Comparison of ENCODE assay signal across 1 cellular context in the genomic region with DNA sequence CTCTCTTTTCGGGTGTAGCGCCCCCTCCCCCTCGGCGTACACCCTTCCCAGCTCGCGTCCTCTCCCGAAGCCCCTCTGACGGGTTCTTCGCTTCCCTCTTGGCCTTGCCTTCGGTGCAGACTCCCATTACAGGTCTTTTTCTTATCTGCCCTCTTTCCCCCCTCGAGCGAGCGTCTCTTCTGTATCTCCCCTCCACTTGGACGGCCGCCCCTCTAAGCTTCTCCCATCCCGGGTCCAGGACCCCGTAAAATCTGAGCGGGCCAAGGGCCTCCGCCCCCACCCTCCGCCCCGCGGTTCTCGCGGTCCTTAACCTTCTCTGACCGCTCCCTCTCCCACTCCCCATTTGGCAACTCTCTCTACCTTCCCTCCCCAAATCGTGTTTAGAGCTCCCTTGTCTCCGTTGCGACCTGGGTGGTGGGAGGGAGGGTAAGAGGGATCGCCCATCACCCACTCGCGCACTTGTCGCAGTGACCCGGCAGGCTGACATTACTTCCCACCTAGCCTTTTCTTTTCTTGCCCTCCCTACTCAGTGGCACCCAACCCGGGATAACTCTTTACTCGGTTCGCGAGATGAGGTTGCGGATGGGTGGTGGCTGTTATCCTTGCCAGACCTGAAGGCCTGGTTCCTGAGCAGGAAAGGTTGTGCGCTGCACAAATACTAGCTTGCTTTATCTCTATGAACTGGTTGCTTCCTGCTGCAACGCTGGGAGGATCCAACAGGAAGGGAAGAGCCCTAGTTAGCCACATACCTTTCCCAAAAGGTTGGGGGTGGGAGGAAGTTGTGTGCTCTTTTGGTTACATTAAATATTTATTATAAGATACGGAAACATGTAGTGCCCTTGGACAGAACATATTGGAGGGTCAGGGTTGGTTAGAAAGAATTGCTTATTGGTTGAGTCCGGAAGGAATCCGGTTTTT.
TF ChIP-seq lines count a peak whose summit lies in the region.

No MANE protein-coding gene starts in this region.

TF ChIP-seq in HepG2, 621 proteins besides CTCF, POLR2A, EP300 and RAD21 (continued from another document and continues in another):
- TF ChIP-seq HOXA7 (CRISPR knock-in tag; IDR thresholded peaks at IDR 0.05) (0 out of 2 replicates have a peak, but pooled peaks have one; percentile 64), ZFYVE20 (CRISPR knock-in tag; IDR thresholded peaks at IDR 0.05; ENCODE audit: borderline replicate concordance, low read depth) (no peak), RXRB (CRISPR knock-in tag; IDR thresholded peaks at IDR 0.05; ENCODE audit: borderline replicate concordance) (0 out of 2 replicates have a peak, but pooled peaks have one; percentile 9), ZNF850 (CRISPR knock-in tag; conservative IDR thresholded peaks at IDR 0.05) (no peak), RBM39 (IDR thresholded peaks at IDR 0.05; ENCODE audit: low read depth, low read length, poor library complexity, severe bottlenecking) (peak; percentile 43), ZFP36 (IDR thresholded peaks at IDR 0.05; ENCODE audit: borderline replicate concordance, low read depth, low read length, partially characterized antibody) (no peak), TSC22D2 (CRISPR knock-in tag; IDR thresholded peaks at IDR 0.05; ENCODE audit: borderline replicate concordance) (no peak), SRY (CRISPR knock-in tag; IDR thresholded peaks at IDR 0.05) (peak; percentile 41; the same call in 1 of the 2 replicates), STAG1 (CRISPR knock-in tag; IDR thresholded peaks at IDR 0.05) (no peak), SP140L (CRISPR knock-in tag; IDR thresholded peaks at IDR 0.05; ENCODE audit: borderline replicate concordance) (no peak), ZNF598 (CRISPR knock-in tag; IDR thresholded peaks at IDR 0.05; ENCODE audit: borderline replicate concordance) (no peak), ZSCAN30 (CRISPR knock-in tag; IDR thresholded peaks at IDR 0.05) (no peak), ZNF264 (CRISPR knock-in tag; IDR thresholded peaks at IDR 0.05) (no peak), LCORL (IDR thresholded peaks at IDR 0.05) (no peak), LCORL (CRISPR knock-in tag; IDR thresholded peaks at IDR 0.05) (peak; percentile 59), ZNF780A (CRISPR knock-in tag; IDR thresholded peaks at IDR 0.05) (0 out of 2 replicates have a peak, but pooled peaks have one; percentile 58), ZNF101 (CRISPR knock-in tag; IDR thresholded peaks at IDR 0.05; ENCODE audit: borderline replicate concordance, low read depth) (no peak), SP2 (CRISPR knock-in tag; IDR thresholded peaks at IDR 0.05) (no peak), POLR2AphosphoS2 (IDR thresholded peaks at IDR 0.05; ENCODE audit: low read depth, low read length) (no peak), NCOA2 (CRISPR knock-in tag; IDR thresholded peaks at IDR 0.05) (no peak), ZNF292 (CRISPR knock-in tag; IDR thresholded peaks at IDR 0.05; ENCODE audit: borderline replicate concordance, low read depth) (no peak), MBNL3 (CRISPR knock-in tag; conservative IDR thresholded peaks at IDR 0.05) (no peak), ZMYM2 (CRISPR knock-in tag; IDR thresholded peaks at IDR 0.05) (no peak), MYNN (CRISPR knock-in tag; IDR thresholded peaks at IDR 0.05; ENCODE audit: low read depth) (no peak), KAT2B (IDR thresholded peaks at IDR 0.05; ENCODE audit: borderline replicate concordance, low read depth, low read length) (no peak), SMAD1 (CRISPR knock-in tag; IDR thresholded peaks at IDR 0.05; ENCODE audit: borderline replicate concordance, low read depth) (peak; percentile 33; the same call in 1 of the 2 replicates), ZSCAN25 (CRISPR knock-in tag; IDR thresholded peaks at IDR 0.05) (no peak), TCF7L2 (IDR thresholded peaks at IDR 0.05; ENCODE audit: low read depth, low read length) (no peak), ZSCAN29 (CRISPR knock-in tag; conservative IDR thresholded peaks at IDR 0.05) (peak; percentile 11; the same call in 1 of the 2 replicates), JDP2 (CRISPR knock-in tag; IDR thresholded peaks at IDR 0.05; ENCODE audit: borderline replicate concordance) (no peak), ZFX (CRISPR knock-in tag; IDR thresholded peaks at IDR 0.05; ENCODE audit: low read depth) (peak; percentile 64), ZNF343 (CRISPR knock-in tag; IDR thresholded peaks at IDR 0.05) (no peak), RBM22 (optimal IDR thresholded peaks at IDR 0.05; ENCODE audit: low read length) (no peak), HOXA9 (CRISPR knock-in tag; IDR thresholded peaks at IDR 0.05; ENCODE audit: borderline replicate concordance) (0 out of 2 replicates have a peak, but pooled peaks have one; percentile 19), KDM5B (CRISPR knock-in tag; IDR thresholded peaks at IDR 0.05; ENCODE audit: borderline replicate concordance) (0 out of 2 replicates have a peak, but pooled peaks have one; percentile 8)
- TF ChIP-seq, protein P1, sequence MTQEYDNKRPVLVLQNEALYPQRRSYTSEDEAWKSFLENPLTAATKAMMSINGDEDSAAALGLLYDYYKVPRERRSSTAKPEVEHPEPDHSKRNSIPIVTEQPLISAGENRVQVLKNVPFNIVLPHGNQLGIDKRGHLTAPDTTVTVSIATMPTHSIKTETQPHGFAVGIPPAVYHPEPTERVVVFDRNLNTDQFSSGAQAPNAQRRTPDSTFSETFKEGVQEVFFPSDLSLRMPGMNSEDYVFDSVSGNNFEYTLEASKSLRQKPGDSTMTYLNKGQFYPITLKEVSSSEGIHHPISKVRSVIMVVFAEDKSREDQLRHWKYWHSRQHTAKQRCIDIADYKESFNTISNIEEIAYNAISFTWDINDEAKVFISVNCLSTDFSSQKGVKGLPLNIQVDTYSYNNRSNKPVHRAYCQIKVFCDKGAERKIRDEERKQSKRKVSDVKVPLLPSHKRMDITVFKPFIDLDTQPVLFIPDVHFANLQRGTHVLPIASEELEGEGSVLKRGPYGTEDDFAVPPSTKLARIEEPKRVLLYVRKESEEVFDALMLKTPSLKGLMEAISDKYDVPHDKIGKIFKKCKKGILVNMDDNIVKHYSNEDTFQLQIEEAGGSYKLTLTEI (CRISPR knock-in tag; conservative IDR thresholded peaks at IDR 0.05) = no peak
- TF ChIP-seq, protein P2, sequence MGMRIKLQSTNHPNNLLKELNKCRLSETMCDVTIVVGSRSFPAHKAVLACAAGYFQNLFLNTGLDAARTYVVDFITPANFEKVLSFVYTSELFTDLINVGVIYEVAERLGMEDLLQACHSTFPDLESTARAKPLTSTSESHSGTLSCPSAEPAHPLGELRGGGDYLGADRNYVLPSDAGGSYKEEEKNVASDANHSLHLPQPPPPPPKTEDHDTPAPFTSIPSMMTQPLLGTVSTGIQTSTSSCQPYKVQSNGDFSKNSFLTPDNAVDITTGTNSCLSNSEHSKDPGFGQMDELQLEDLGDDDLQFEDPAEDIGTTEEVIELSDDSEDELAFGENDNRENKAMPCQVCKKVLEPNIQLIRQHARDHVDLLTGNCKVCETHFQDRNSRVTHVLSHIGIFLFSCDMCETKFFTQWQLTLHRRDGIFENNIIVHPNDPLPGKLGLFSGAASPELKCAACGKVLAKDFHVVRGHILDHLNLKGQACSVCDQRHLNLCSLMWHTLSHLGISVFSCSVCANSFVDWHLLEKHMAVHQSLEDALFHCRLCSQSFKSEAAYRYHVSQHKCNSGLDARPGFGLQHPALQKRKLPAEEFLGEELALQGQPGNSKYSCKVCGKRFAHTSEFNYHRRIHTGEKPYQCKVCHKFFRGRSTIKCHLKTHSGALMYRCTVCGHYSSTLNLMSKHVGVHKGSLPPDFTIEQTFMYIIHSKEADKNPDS (CRISPR knock-in tag; IDR thresholded peaks at IDR 0.05) = 0 out of 2 replicates have a peak, but pooled peaks have one; percentile 19
- TF ChIP-seq, protein P3, sequence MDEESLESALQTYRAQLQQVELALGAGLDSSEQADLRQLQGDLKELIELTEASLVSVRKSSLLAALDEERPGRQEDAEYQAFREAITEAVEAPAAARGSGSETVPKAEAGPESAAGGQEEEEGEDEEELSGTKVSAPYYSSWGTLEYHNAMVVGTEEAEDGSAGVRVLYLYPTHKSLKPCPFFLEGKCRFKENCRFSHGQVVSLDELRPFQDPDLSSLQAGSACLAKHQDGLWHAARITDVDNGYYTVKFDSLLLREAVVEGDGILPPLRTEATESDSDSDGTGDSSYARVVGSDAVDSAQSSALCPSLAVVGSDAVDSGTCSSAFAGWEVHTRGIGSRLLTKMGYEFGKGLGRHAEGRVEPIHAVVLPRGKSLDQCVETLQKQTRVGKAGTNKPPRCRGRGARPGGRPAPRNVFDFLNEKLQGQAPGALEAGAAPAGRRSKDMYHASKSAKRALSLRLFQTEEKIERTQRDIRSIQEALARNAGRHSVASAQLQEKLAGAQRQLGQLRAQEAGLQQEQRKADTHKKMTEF (CRISPR knock-in tag; IDR thresholded peaks at IDR 0.05) = no peak
- TF ChIP-seq, protein P4, sequence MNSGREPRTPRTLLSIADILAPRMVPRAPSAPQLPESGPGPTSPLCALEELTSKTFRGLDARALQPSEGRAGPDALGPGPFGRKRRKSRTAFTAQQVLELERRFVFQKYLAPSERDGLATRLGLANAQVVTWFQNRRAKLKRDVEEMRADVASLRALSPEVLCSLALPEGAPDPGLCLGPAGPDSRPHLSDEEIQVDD (CRISPR knock-in tag; IDR thresholded peaks at IDR 0.05; ENCODE audit: borderline replicate concordance) = no peak
- TF ChIP-seq, protein P5, sequence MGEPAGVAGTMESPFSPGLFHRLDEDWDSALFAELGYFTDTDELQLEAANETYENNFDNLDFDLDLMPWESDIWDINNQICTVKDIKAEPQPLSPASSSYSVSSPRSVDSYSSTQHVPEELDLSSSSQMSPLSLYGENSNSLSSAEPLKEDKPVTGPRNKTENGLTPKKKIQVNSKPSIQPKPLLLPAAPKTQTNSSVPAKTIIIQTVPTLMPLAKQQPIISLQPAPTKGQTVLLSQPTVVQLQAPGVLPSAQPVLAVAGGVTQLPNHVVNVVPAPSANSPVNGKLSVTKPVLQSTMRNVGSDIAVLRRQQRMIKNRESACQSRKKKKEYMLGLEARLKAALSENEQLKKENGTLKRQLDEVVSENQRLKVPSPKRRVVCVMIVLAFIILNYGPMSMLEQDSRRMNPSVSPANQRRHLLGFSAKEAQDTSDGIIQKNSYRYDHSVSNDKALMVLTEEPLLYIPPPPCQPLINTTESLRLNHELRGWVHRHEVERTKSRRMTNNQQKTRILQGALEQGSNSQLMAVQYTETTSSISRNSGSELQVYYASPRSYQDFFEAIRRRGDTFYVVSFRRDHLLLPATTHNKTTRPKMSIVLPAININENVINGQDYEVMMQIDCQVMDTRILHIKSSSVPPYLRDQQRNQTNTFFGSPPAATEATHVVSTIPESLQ (CRISPR knock-in tag; conservative IDR thresholded peaks at IDR 0.05) = no peak
- TF ChIP-seq, protein P6, sequence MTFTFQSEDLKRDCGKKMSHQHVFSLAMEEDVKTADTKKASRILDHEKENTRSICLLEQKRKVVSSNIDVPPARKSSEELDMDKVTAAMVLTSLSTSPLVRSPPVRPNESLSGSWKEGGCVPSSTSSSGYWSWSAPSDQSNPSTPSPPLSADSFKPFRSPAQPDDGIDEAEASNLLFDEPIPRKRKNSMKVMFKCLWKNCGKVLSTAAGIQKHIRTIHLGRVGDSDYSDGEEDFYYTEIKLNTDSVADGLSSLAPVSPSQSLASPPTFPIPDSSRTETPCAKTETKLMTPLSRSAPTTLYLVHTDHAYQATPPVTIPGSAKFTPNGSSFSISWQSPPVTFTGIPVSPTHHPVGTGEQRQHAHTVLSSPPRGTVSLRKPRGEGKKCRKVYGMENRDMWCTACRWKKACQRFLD (CRISPR knock-in tag; IDR thresholded peaks at IDR 0.05; ENCODE audit: borderline replicate concordance) = no peak
- TF ChIP-seq, protein P7, sequence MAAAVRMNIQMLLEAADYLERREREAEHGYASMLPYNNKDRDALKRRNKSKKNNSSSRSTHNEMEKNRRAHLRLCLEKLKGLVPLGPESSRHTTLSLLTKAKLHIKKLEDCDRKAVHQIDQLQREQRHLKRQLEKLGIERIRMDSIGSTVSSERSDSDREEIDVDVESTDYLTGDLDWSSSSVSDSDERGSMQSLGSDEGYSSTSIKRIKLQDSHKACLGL (CRISPR knock-in tag; IDR thresholded peaks at IDR 0.05) = no peak
- TF ChIP-seq, protein P8, sequence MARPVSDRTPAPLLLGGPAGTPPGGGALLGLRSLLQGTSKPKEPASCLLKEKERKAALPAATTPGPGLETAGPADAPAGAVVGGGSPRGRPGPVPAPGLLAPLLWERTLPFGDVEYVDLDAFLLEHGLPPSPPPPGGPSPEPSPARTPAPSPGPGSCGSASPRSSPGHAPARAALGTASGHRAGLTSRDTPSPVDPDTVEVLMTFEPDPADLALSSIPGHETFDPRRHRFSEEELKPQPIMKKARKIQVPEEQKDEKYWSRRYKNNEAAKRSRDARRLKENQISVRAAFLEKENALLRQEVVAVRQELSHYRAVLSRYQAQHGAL (CRISPR knock-in tag; IDR thresholded peaks at IDR 0.05; ENCODE audit: not compliant biosample characterization) = no peak
- TF ChIP-seq, protein P9, sequence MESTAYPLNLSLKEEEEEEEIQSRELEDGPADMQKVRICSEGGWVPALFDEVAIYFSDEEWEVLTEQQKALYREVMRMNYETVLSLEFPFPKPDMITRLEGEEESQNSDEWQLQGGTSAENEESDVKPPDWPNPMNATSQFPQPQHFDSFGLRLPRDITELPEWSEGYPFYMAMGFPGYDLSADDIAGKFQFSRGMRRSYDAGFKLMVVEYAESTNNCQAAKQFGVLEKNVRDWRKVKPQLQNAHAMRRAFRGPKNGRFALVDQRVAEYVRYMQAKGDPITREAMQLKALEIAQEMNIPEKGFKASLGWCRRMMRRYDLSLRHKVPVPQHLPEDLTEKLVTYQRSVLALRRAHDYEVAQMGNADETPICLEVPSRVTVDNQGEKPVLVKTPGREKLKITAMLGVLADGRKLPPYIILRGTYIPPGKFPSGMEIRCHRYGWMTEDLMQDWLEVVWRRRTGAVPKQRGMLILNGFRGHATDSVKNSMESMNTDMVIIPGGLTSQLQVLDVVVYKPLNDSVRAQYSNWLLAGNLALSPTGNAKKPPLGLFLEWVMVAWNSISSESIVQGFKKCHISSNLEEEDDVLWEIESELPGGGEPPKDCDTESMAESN (CRISPR knock-in tag; conservative IDR thresholded peaks at IDR 0.05) = no peak
- TF ChIP-seq, protein P10, sequence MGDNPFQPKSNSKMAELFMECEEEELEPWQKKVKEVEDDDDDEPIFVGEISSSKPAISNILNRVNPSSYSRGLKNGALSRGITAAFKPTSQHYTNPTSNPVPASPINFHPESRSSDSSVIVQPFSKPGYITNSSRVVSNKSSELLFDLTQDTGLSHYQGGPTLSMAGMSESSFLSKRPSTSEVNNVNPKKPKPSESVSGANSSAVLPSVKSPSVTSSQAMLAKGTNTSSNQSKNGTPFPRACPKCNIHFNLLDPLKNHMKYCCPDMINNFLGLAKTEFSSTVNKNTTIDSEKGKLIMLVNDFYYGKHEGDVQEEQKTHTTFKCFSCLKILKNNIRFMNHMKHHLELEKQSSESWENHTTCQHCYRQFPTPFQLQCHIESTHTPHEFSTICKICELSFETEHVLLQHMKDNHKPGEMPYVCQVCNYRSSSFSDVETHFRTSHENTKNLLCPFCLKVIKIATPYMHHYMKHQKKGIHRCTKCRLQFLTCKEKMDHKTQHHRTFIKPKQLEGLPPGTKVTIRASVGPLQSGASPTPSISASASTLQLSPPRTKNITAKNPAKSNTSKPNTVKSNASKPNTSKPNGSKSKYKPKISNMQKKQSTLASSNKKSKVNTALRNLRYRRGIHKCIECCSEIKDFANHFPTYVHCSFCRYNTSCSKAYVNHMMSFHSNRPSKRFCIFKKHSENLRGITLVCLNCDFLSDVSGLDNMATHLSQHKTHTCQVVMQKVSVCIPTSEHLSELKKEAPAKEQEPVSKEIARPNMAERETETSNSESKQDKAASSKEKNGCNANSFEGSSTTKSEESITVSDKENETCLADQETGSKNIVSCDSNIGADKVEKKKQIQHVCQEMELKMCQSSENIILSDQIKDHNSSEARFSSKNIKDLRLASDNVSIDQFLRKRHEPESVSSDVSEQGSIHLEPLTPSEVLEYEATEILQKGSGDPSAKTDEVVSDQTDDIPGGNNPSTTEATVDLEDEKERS (CRISPR knock-in tag; IDR thresholded peaks at IDR 0.05) = 0 out of 2 replicates have a peak, but pooled peaks have one; percentile 14
